Comparison of ENCODE assay signal across 8 cellular contexts in genomic region chr6:36827261-36828079, GRCh38. TPM values are rescaled to one million over a fixed set of nuclear protein-coding genes. Genes with fewer than 3 reads are reported as not detected.
A peak's percentile ranks its signal among the peaks of the same experiment; 100 is the strongest.
DNase-seq lines count a peak whose midpoint lies in the region; ATAC-seq and TF ChIP-seq lines count a peak whose summit lies in the region.

No MANE protein-coding gene starts in this region.

- H3K27ac Mint-ChIP-seq in activated T-cell treated with anti-CD3 and anti-CD28 coated beads, Interleukin-2, amount 50 U/mL, for 24 hours: no peak overlapping the region
- no peak overlapping the region for H3K27ac Mint-ChIP-seq in WTC11

- intact Hi-C loops in thyroid gland (cut with DNase I): no loop called here

- peaks cover 4% of the 10 kb centered on the region for H3K4me1 Mint-ChIP-seq in activated T-cell treated with anti-CD3 and anti-CD28 coated beads, Interleukin-2, amount 50 U/mL, for 4 hours (ENCODE audit: low read depth)
- peaks cover 9% of the 10 kb centered on the region for H3K4me1 Mint-ChIP-seq in activated T-cell treated with anti-CD3 and anti-CD28 coated beads, Interleukin-2, amount 50 U/mL, for 24 hours (ENCODE audit: low read depth)
- H3K4me1 Mint-ChIP-seq in WTC11: peaks cover 25% of the 10 kb centered on the region

- POLR2A ChIA-PET in WTC11 (lab: Charles Lee): interaction anchor here (0.6 kb wide), 1 partner anchor 25 kb away, joined by 6 read pairs; no protein-coding TSS in a partner anchor

- peak; percentile 55 to 58 for ATAC-seq in activated T-cell treated with anti-CD3 and anti-CD28 coated beads, Interleukin-2, amount 50 U/mL, for 4 hours
- ATAC-seq in HG03342 (IDR thresholded peaks at IDR 0.05; ENCODE audit: unreplicated experiment) (no peak), GM18909 (IDR thresholded peaks at IDR 0.05; ENCODE audit: poor library complexity, unreplicated experiment) (no peak), WTC11 (no peak)

- no peak overlapping the region for H3K4me3 ChIP-seq in thyroid gland (replicated peaks in 1 of 3)

- no peak overlapping the region for H3K4me3 Mint-ChIP-seq in activated T-cell treated with anti-CD3 and anti-CD28 coated beads, Interleukin-2, amount 50 U/mL, for 4 hours
- no peak overlapping the region for H3K4me3 Mint-ChIP-seq in activated T-cell treated with anti-CD3 and anti-CD28 coated beads, Interleukin-2, amount 50 U/mL, for 24 hours
- no peak overlapping the region for H3K4me3 Mint-ChIP-seq in WTC11

- no peaks in the 10 kb centered on the region for H3K27me3 ChIP-seq in thyroid gland

- TF ChIP-seq POLR2A in thyroid gland (IDR thresholded peaks at IDR 0.05): no peak

- no peaks in the 10 kb centered on the region for H3K27me3 Mint-ChIP-seq in activated T-cell treated with anti-CD3 and anti-CD28 coated beads, Interleukin-2, amount 50 U/mL, for 4 hours (ENCODE audit: low read depth)
- peaks cover 7% of the 10 kb centered on the region for H3K27me3 Mint-ChIP-seq in activated T-cell treated with anti-CD3 and anti-CD28 coated beads, Interleukin-2, amount 50 U/mL, for 24 hours
- no peaks in the 10 kb centered on the region for H3K27me3 Mint-ChIP-seq in WTC11 (ENCODE audit: low read depth)

- no peaks in the 10 kb centered on the region for H3K9me3 Mint-ChIP-seq in activated T-cell treated with anti-CD3 and anti-CD28 coated beads, Interleukin-2, amount 50 U/mL, for 4 hours
- no peaks in the 10 kb centered on the region for H3K9me3 Mint-ChIP-seq in activated T-cell treated with anti-CD3 and anti-CD28 coated beads, Interleukin-2, amount 50 U/mL, for 24 hours
- peaks cover 4% of the 10 kb centered on the region; the same call in 1 of the 2 replicates for H3K9me3 Mint-ChIP-seq in WTC11

- TF ChIP-seq CTCF in thyroid gland (IDR thresholded peaks at IDR 0.05): no peak
- no peak for TF ChIP-seq CTCF in WTC11 (IDR thresholded peaks at IDR 0.05)

- DNase-seq in activated T-cell treated with anti-CD3 and anti-CD28 coated beads, Interleukin-2, amount 50 U/mL, for 4 hours: no peak
- no peak for DNase-seq in activated T-cell treated with anti-CD3 and anti-CD28 coated beads, Interleukin-2, amount 50 U/mL, for 24 hours
- DNase-seq in activated effector memory CD4-positive, alpha-beta T cell treated with anti-CD3 and anti-CD28 coated beads, Interleukin-2, amount 50 U/mL, for 16 hours: peak; percentile 65
- DNase-seq in iris pigment epithelial cell (ENCODE audit: low read depth): peak; percentile 87
- DNase-seq in thyroid gland: no peak
- no peak for DNase-seq in WTC11 (ENCODE audit: low spot score)

- peak overlapping the region; percentile 15 to 44 (median 39) for H3K27ac ChIP-seq in thyroid gland

- H3K4me1 ChIP-seq in thyroid gland: peaks cover 8 to 26% of the 10 kb centered on the region in 2 donors

- no peaks in the 10 kb centered on the region for H3K36me3 Mint-ChIP-seq in activated T-cell treated with anti-CD3 and anti-CD28 coated beads, Interleukin-2, amount 50 U/mL, for 4 hours (ENCODE audit: insufficient read depth)
- no peaks in the 10 kb centered on the region for H3K36me3 Mint-ChIP-seq in activated T-cell treated with anti-CD3 and anti-CD28 coated beads, Interleukin-2, amount 50 U/mL, for 24 hours (ENCODE audit: low read depth)
- H3K36me3 Mint-ChIP-seq in WTC11: no peaks in the 10 kb centered on the region

- 51 to 52% methylated on average over 18 to 19 of the region's 19 CpGs for WGBS in thyroid gland, 2 donors

- no peaks in the 10 kb centered on the region for H3K36me3 ChIP-seq in thyroid gland

- CTCF ChIA-PET in WTC11 (lab: Charles Lee): interaction anchor here (0.6 to 1.2 kb wide), 5 partner anchors 45 to 597 kb away, joined by 3 to 4 read pairs (median 4); partner anchors contain the start of gene C6orf89

- no peaks in the 10 kb centered on the region for H3K9me3 ChIP-seq in thyroid gland

TF ChIP-seq in WTC11, 78 proteins besides CTCF, POLR2A, EP300 and RAD21:
- TF ChIP-seq MYBL2 (CRISPR knock-in tag; IDR thresholded peaks at IDR 0.05) (no peak), USF1 (CRISPR knock-in tag; IDR thresholded peaks at IDR 0.05) (no peak)

RNA-seq across cellular contexts. Expression of gene CPNE5, which starts 11.8 kb away (rescaled TPM):
- under 1 TPM; 0.26 to 0.52 (median 0.28) TPM for total RNA-seq in activated T-cell treated with anti-CD3 and anti-CD28 coated beads, Interleukin-2, amount 50 U/mL, for 4 hours
- total RNA-seq in thyroid gland (1 to 10 TPM; 1.1 to 4.6 (median 2.9) TPM), WTC11 (2021) (0.44 to 0.71 TPM (median 0.48 TPM) in 3 replicates)

RNA-seq across cellular contexts. Expression of gene PPIL1, which starts 47.1 kb away (rescaled TPM):
- 10 to 100 TPM; 79.9 to 82.7 (median 81.5) TPM for total RNA-seq in activated T-cell treated with anti-CD3 and anti-CD28 coated beads, Interleukin-2, amount 50 U/mL, for 4 hours
- total RNA-seq in thyroid gland: 10 to 100 TPM; 35.3 to 69.4 (median 44.3) TPM
- 64.2 to 69.8 TPM (median 66.6 TPM) in 3 replicates for total RNA-seq in WTC11 (2021)

RNA-seq across cellular contexts. Expression of gene C6orf89, which starts 58.3 kb away (rescaled TPM):
- 10 to 100 TPM; 27.2 to 27.7 (median 27.4) TPM for total RNA-seq in activated T-cell treated with anti-CD3 and anti-CD28 coated beads, Interleukin-2, amount 50 U/mL, for 4 hours
- total RNA-seq in thyroid gland (10 to 100 TPM; 58.2 to 89.6 (median 68.9) TPM), WTC11 (2021) (13.2 to 15.6 TPM (median 15.0 TPM) in 3 replicates)

Comparison
In these comparisons a context has a peak if more than half of its experiments do, and no peak if none do; other contexts are left out.
1. ATAC-seq: peak in activated T-cell treated with anti-CD3 and anti-CD28 coated beads, Interleukin-2, amount 50 U/mL, for 4 hours (2 of 2); none in HG03342 (single experiment), GM18909 (single experiment) and WTC11 (single experiment).
2. DNase-seq: peak in activated effector memory CD4-positive, alpha-beta T cell treated with anti-CD3 and anti-CD28 coated beads, Interleukin-2, amount 50 U/mL, for 16 hours (single experiment) and iris pigment epithelial cell (single experiment); none in activated T-cell treated with anti-CD3 and anti-CD28 coated beads, Interleukin-2, amount 50 U/mL, for 4 hours (single experiment), activated T-cell treated with anti-CD3 and anti-CD28 coated beads, Interleukin-2, amount 50 U/mL, for 24 hours (single experiment), thyroid gland (0 of 2) and WTC11 (single experiment).